22 cellular contexts compared by ENCODE assay signal in genomic region chr16:19853973-19854876, GRCh38. TPM values are rescaled to one million over a fixed set of nuclear protein-coding genes. Genes with fewer than 3 reads are reported as not detected.
A peak's percentile ranks its signal among the peaks of the same experiment; 100 is the strongest.
DNase-seq lines count a peak whose midpoint lies in the region; ATAC-seq and TF ChIP-seq lines count a peak whose summit lies in the region.
"Had no signal": no experiment of that assay in that cellular context is flagged by ENCODE, and none has a peak within 500 bp of the region (broad histone marks: within the 10 kb centered on the region; RNA-seq: fewer than 3 reads in every experiment).

No MANE protein-coding gene starts in this region.

- no peak overlapping the region for H2BK12ac ChIP-seq in mesenchymal stem cell (ENCODE audit: low read length in 2 of 2)

- H3K23ac ChIP-seq in mesenchymal stem cell (ENCODE audit: low read length in 2 of 2), result no peak overlapping the region

- H3K79me1 ChIP-seq in mesenchymal stem cell (replicated peaks; ENCODE audit: low read length, poor library complexity, severe bottlenecking), result no peaks in the 10 kb centered on the region

- no peak overlapping the region for H4K91ac ChIP-seq in mesenchymal stem cell (ENCODE audit: low read length)

- H3K36me3 ChIP-seq in mesenchymal stem cell (ENCODE audit: control insufficient read depth in 1 of 2, insufficient read depth in 2 of 2, low read depth in 1 of 2, low read length in 2 of 2), result peaks cover 4 to 10% of the 10 kb centered on the region in 2 experiments

- no peak overlapping the region for H2AK5ac ChIP-seq in mesenchymal stem cell (ENCODE audit: low read length, severe bottlenecking)

- no peak overlapping the region for H3K4me2 ChIP-seq in mesenchymal stem cell (ENCODE audit: low read length, poor library complexity, severe bottlenecking)
- H3K4me2 ChIP-seq: KMS-11 had no signal

- H3K27ac ChIP-seq in caudate nucleus (ENCODE audit: low read depth, low read length), result peak overlapping the region; percentile 58
- no peak overlapping the region for H3K27ac ChIP-seq in mesenchymal stem cell (ENCODE audit: low read length, poor library complexity, severe bottlenecking)
- H3K27ac ChIP-seq: esophagus squamous epithelium, KMS-11, SJSA1 had no signal

- DNase-seq in Caki2 (ENCODE audit: low read depth) (peak; percentile 58), NB4 (ENCODE audit: low read depth) (peak; percentile 6), caudate nucleus (lab: John Stamatoyannopoulos, UW) (no peak), mesenchymal stem cell (no peak), SW 1271 (lab: John Stamatoyannopoulos, UW) (no peak), DMS153 (lab: John Stamatoyannopoulos, UW) (no peak)
- DNase-seq: CD8-positive, alpha-beta memory T cell; EL; esophagus squamous epithelium; heart right ventricle; kidney glomerular epithelial cell; NCI-H1092; NCI-H226; PC-3 had no signal

- H3K27me3 ChIP-seq in mesenchymal stem cell (ENCODE audit: control insufficient read depth in 1 of 2, insufficient read depth in 1 of 2, low read length in 2 of 2), result no peaks in the 10 kb centered on the region
- H3K27me3 ChIP-seq: esophagus squamous epithelium, heart right ventricle, SJSA1 had no signal

- ATAC-seq in GM18511 (IDR thresholded peaks at IDR 0.05; ENCODE audit: unreplicated experiment) (no peak), HG02852 (IDR thresholded peaks at IDR 0.05; ENCODE audit: unreplicated experiment) (no peak)
- ATAC-seq: activated CD4-positive, CD25-positive, alpha-beta regulatory T cell treated with anti-CD3 and anti-CD28 coated beads, Interleukin-2, amount 50 U/mL, for 24 hours; PC-3; sciatic nerve had no signal

- TF ChIP-seq POLR2A in NB4 (IDR thresholded peaks at IDR 0.05; ENCODE audit: extremely low read depth, insufficient read length), result no peak

- H3K4ac ChIP-seq in mesenchymal stem cell (ENCODE audit: low read depth in 1 of 2, low read length in 2 of 2), result no peak overlapping the region

- peak overlapping the region; percentile 15 for H2BK15ac ChIP-seq in mesenchymal stem cell (ENCODE audit: low read depth, poor library complexity, severe bottlenecking)

- H2BK5ac ChIP-seq in mesenchymal stem cell (ENCODE audit: low read depth, low read length, poor library complexity, severe bottlenecking), result no peak overlapping the region

- 60% methylated on average over 7 of the region's 7 CpGs for WGBS in mesenchymal stem cell

- in situ Hi-C loops in Caki2 (cut with HindIII; ENCODE audit: low pct_unique_long_range_greater_than_20kb, low sequenced_read_pairs), result no loop called here

- no peak overlapping the region for H3K14ac ChIP-seq in mesenchymal stem cell (ENCODE audit: low read length in 2 of 2)

- peak overlapping the region; percentile 13 for H4K8ac ChIP-seq in mesenchymal stem cell (ENCODE audit: low read length)

- H3K4me3 ChIP-seq in NB4 (ENCODE audit: low read depth, low read length) (no peak overlapping the region), mesenchymal stem cell (ENCODE audit: insufficient read depth in 1 of 2, low read depth in 1 of 2, low read length in 2 of 2) (no peak overlapping the region)
- H3K4me3 ChIP-seq: esophagus squamous epithelium, heart right ventricle, SJSA1 had no signal

- H3K9me3 ChIP-seq in mesenchymal stem cell (ENCODE audit: control insufficient read depth, low read length), result no peaks in the 10 kb centered on the region
- H3K9me3 ChIP-seq: esophagus squamous epithelium, heart right ventricle, SJSA1 had no signal

- no peak overlapping the region for H3K9ac ChIP-seq in mesenchymal stem cell (ENCODE audit: low read length)
- H3K9ac ChIP-seq: KMS-11 had no signal

- no peak for TF ChIP-seq CTCF in NB4 (IDR thresholded peaks at IDR 0.05; ENCODE audit: low read depth, low read length)

- H2AFZ ChIP-seq in mesenchymal stem cell (ENCODE audit: low read depth, low read length), result no peak overlapping the region

- H3K18ac ChIP-seq in mesenchymal stem cell (ENCODE audit: low read depth in 1 of 2, low read length in 2 of 2), result no peak overlapping the region

- no peak overlapping the region for H2BK120ac ChIP-seq in mesenchymal stem cell (ENCODE audit: low read depth, low read length)

- H3K4me1 ChIP-seq in mesenchymal stem cell (ENCODE audit: control insufficient read depth, insufficient read depth, low read depth, low read length), result peaks cover 1% of the 10 kb centered on the region
- H3K4me1 ChIP-seq: SJSA1 had no signal

RNA-seq across cellular contexts. Expression of gene GPRC5B, which starts 30.4 kb away (rescaled TPM):
- 37.1 and 43.6 TPM in 2 replicates for total RNA-seq in Caki2 (2014; rRNA removed; shearing (Covaris generic); ENCODE audit: low replicate concordance)
- 47.0 TPM for polyA plus RNA-seq in mesenchymal stem cell (2013, experiment 1 of 2)
- polyA plus RNA-seq in mesenchymal stem cell (2013, experiment 2 of 2), result 51.7 TPM
- total RNA-seq: activated CD8-positive, alpha-beta memory T cell treated with anti-CD3 and anti-CD28 coated beads for 36 hours; activated T-helper 1 cell treated with anti-CD3 and anti-CD28 coated beads, Interleukin-12 subunit alpha, Interleukin-12 subunit beta, Interleukin-2, Interleukin-4 antibody, amounts not matched to agents 30 ng/mL and 10 ng/mL and 1 ng/mL, durations not matched to agents 14 hours and 24 hours and 36 hours had no signal

Comparison
In these comparisons a context has a peak if more than half of its experiments do, and no peak if none do; other contexts are left out.
1. DNase-seq: peak in Caki2 (single experiment) and NB4 (single experiment); none in caudate nucleus (0 of 61), mesenchymal stem cell (single experiment), SW 1271 (0 of 2) and DMS153 (single experiment).